ENCODE assay signal across 24 cellular contexts in genomic region chr2:231904161-231904611, GRCh38. TPM values are rescaled to one million over a fixed set of nuclear protein-coding genes. Genes with fewer than 3 reads are reported as not detected.
"Had no signal": no experiment of that assay in that cellular context is flagged by ENCODE, and none has a peak within 500 bp of the region (broad histone marks: within the 10 kb centered on the region; RNA-seq: fewer than 3 reads in every experiment).

No MANE protein-coding gene starts in this region.

- H3K4me1 Mint-ChIP-seq: nephron had no signal

- H3K36me3 Mint-ChIP-seq: activated naive CD4-positive, alpha-beta T cell treated with anti-CD3 and anti-CD28 coated beads, Interleukin-2, amount 50 U/mL, for 72 hours; mesothelial cell of epicardium; type B pancreatic cell had no signal

- H3K27me3 Mint-ChIP-seq: activated CD4-positive, alpha-beta T cell treated with anti-CD3 and anti-CD28 coated beads, Interleukin-2, amount 10 ng/mL, durations not matched to agents 7 days and 5 days had no signal

- ATAC-seq: activated naive CD4-positive, alpha-beta T cell treated with anti-CD3 and anti-CD28 coated beads, Interleukin-2, amount 50 U/mL, for 72 hours; activated T-cell treated with anti-CD3 and anti-CD28 coated beads, Interleukin-2, amount 50 U/mL, for 72 hours; left cardiac atrium; stimulated activated naive CD8-positive, alpha-beta T cell treated with anti-CD3 and anti-CD28 coated beads, Interleukin-15, amount 100 ng/mL, for 72 hours had no signal

- DNase-seq: activated CD4-positive, alpha-beta T cell treated with anti-CD3 and anti-CD28 coated beads, Interleukin-2, amount 10 ng/mL, durations not matched to agents 7 days and 5 days; activated CD4-positive, CD25-positive, alpha-beta regulatory T cell; activated CD8-positive, alpha-beta memory T cell treated with anti-CD3 and anti-CD28 coated beads, Interleukin-2, amount 50 U/mL, for 4 hours; activated gamma-delta T cell treated with Interleukin-2 at 50 U/mL for 16 hours; activated T-cell treated with anti-CD3 and anti-CD28 coated beads, Interleukin-2, amount 50 U/mL, for 72 hours; amniotic stem cell; foreskin fibroblast; left cardiac atrium; nucleus accumbens; retina; stimulated activated CD4-positive, alpha-beta T cell treated with anti-CD3 and anti-CD28 coated beads, Interleukin-15, amount 100 ng/mL, for 24 hours; stimulated activated CD4-positive, alpha-beta T cell treated with anti-CD3 and anti-CD28 coated beads, Interleukin-2, amount 100 ng/mL, for 48 hours; stimulated activated naive CD8-positive, alpha-beta T cell treated with anti-CD3 and anti-CD28 coated beads, Interleukin-15, amount 100 ng/mL, for 72 hours; T-helper 1 cell; T1000 had no signal

- H3K36me3 ChIP-seq: suprapubic skin had no signal

- H3K9me3 Mint-ChIP-seq: activated CD4-positive, alpha-beta T cell treated with anti-CD3 and anti-CD28 coated beads, Interleukin-2, amount 10 ng/mL, durations not matched to agents 7 days and 5 days; activated naive CD4-positive, alpha-beta T cell treated with anti-CD3 and anti-CD28 coated beads, Interleukin-2, amount 50 U/mL, for 72 hours; activated T-cell treated with anti-CD3 and anti-CD28 coated beads, Interleukin-2, amount 50 U/mL, for 72 hours; mesothelial cell of epicardium; nephron; stimulated activated naive CD8-positive, alpha-beta T cell treated with anti-CD3 and anti-CD28 coated beads, Interleukin-15, amount 100 ng/mL, for 72 hours; type B pancreatic cell had no signal

- H3K27ac ChIP-seq: dorsolateral prefrontal cortex, epithelial cell of prostate, hepatocyte, suprapubic skin had no signal

- H3K27ac Mint-ChIP-seq: activated CD4-positive, alpha-beta T cell treated with anti-CD3 and anti-CD28 coated beads, Interleukin-2, amount 10 ng/mL, durations not matched to agents 7 days and 5 days; activated naive CD4-positive, alpha-beta T cell treated with anti-CD3 and anti-CD28 coated beads, Interleukin-2, amount 50 U/mL, for 72 hours; activated T-cell treated with anti-CD3 and anti-CD28 coated beads, Interleukin-2, amount 50 U/mL, for 72 hours; mesothelial cell of epicardium; nephron; stimulated activated naive CD8-positive, alpha-beta T cell treated with anti-CD3 and anti-CD28 coated beads, Interleukin-15, amount 100 ng/mL, for 72 hours; type B pancreatic cell had no signal

- H3K4me3 ChIP-seq: dorsolateral prefrontal cortex, hepatocyte, lung, suprapubic skin had no signal

- H3K4me3 Mint-ChIP-seq: activated CD4-positive, alpha-beta T cell treated with anti-CD3 and anti-CD28 coated beads, Interleukin-2, amount 10 ng/mL, durations not matched to agents 7 days and 5 days; activated T-cell treated with anti-CD3 and anti-CD28 coated beads, Interleukin-2, amount 50 U/mL, for 72 hours; mesothelial cell of epicardium; nephron; stimulated activated naive CD8-positive, alpha-beta T cell treated with anti-CD3 and anti-CD28 coated beads, Interleukin-15, amount 100 ng/mL, for 72 hours; type B pancreatic cell had no signal

- H3K27me3 ChIP-seq: dorsolateral prefrontal cortex, hepatocyte had no signal

- H3K9me3 ChIP-seq: suprapubic skin had no signal

RNA-seq across cellular contexts. Expression of gene NPPC, which starts 22.0 kb away (rescaled TPM):
- total RNA-seq: activated CD4-positive, alpha-beta T cell treated with anti-CD3 and anti-CD28 coated beads, Interleukin-2, amount 10 ng/mL, durations not matched to agents 7 days and 5 days; hepatocyte; suprapubic skin had no signal
- polyA plus RNA-seq: lung had no signal
